In the genomic region with DNA sequence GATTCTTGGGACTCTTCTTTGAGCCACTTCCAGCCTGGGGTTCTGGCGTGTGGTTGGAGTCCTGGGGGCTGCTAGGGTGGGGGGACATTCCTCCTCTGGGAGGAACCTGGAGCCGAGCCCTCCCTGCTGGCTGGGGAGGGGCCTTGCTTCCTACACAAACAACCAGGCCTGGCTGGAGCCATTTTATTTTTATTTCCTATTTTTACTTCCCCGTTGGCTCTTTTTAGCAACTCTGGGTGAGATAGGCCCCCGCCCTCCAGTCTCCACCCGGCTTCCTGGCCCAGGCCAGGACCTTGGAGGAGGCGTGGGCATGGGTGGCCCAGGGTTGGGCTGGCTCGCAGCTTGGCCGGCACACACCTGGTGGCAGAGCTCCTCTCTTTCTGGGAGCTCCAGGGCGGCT, we compare ENCODE assay signal across 13 cellular contexts. TPM values are rescaled to one million over a fixed set of nuclear protein-coding genes. Genes with fewer than 3 reads are reported as not detected.
A peak's percentile ranks its signal among the peaks of the same experiment; 100 is the strongest.
DNase-seq lines count a peak whose midpoint lies in the region; ATAC-seq and TF ChIP-seq lines count a peak whose summit lies in the region.
"Had no signal": no experiment of that assay in that cellular context is flagged by ENCODE, and none has a peak within 500 bp of the region (broad histone marks: within the 10 kb centered on the region; RNA-seq: fewer than 3 reads in every experiment).

No MANE protein-coding gene starts in this region.

- intact Hi-C loops in esophagus squamous epithelium (cut with DNase I) = no loop called here
- intact Hi-C loops in activated T-helper 1 cell treated with anti-CD3 and anti-CD28 coated beads, Interleukin-12 subunit alpha, Interleukin-12 subunit beta, Interleukin-2, Interleukin-4 antibody, amounts not matched to agents 30 ng/mL and 10 ng/mL and 1 ng/mL, durations not matched to agents 14 hours and 24 hours and 36 hours (cut with micrococcal nuclease) = no loop called here

- H3K4me3 ChIP-seq in esophagus squamous epithelium (peak overlapping the region in 1 of 4 donors; percentile 13), neutrophil (ENCODE audit: low read depth in 1 of 2, low read length in 1 of 2) (peak overlapping the region; percentile 40 to 60)
- H3K4me3 ChIP-seq: A549, smooth muscle cell had no signal

- H3K9me3 ChIP-seq in esophagus squamous epithelium (no peaks in the 10 kb centered on the region), neutrophil (no peaks in the 10 kb centered on the region)
- H3K9me3 ChIP-seq: A549 had no signal

- H3K9me3 Mint-ChIP-seq in glutamatergic neuron (ENCODE audit: unreplicated experiment) (peaks cover 7% of the 10 kb centered on the region), type B pancreatic cell (no peaks in the 10 kb centered on the region)
- no peaks in the 10 kb centered on the region for H3K9me3 Mint-ChIP-seq in activated T-helper 1 cell treated with anti-CD3 and anti-CD28 coated beads, Interleukin-12 subunit alpha, Interleukin-12 subunit beta, Interleukin-2, Interleukin-4 antibody, amounts not matched to agents 30 ng/mL and 10 ng/mL and 1 ng/mL, durations not matched to agents 14 hours and 24 hours and 36 hours

- H3K27me3 Mint-ChIP-seq in glutamatergic neuron (ENCODE audit: unreplicated experiment) (peaks cover 13% of the 10 kb centered on the region), type B pancreatic cell (no peaks in the 10 kb centered on the region)
- peaks cover 4% of the 10 kb centered on the region for H3K27me3 Mint-ChIP-seq in activated T-helper 1 cell treated with anti-CD3 and anti-CD28 coated beads, Interleukin-12 subunit alpha, Interleukin-12 subunit beta, Interleukin-2, Interleukin-4 antibody, amounts not matched to agents 30 ng/mL and 10 ng/mL and 1 ng/mL, durations not matched to agents 14 hours and 24 hours and 36 hours (ENCODE audit: insufficient read depth)

- WGBS in esophagus squamous epithelium, 2 donors = 21 to 28% methylated on average over 3 of the region's 9 CpGs

- no peak for ATAC-seq in GM18867 (IDR thresholded peaks at IDR 0.05; ENCODE audit: unreplicated experiment)
- ATAC-seq: A549 had no signal

- H3K4me1 ChIP-seq in esophagus squamous epithelium (peaks cover 83 to 100% (median 98%) of the 10 kb centered on the region in 3 donors), neutrophil (ENCODE audit: control insufficient read depth in 1 of 2, insufficient read depth in 1 of 2, low read depth in 1 of 2, low read length in 1 of 2) (peaks cover 87 to 96% of the 10 kb centered on the region in 2 experiments)
- H3K4me1 ChIP-seq: A549 had no signal

- no peak for TF ChIP-seq POLR2A in esophagus squamous epithelium (IDR thresholded peaks at IDR 0.05)

- H3K27ac Mint-ChIP-seq in glutamatergic neuron (ENCODE audit: unreplicated experiment) (no peak overlapping the region), type B pancreatic cell (no peak overlapping the region)
- H3K27ac Mint-ChIP-seq in activated T-helper 1 cell treated with anti-CD3 and anti-CD28 coated beads, Interleukin-12 subunit alpha, Interleukin-12 subunit beta, Interleukin-2, Interleukin-4 antibody, amounts not matched to agents 30 ng/mL and 10 ng/mL and 1 ng/mL, durations not matched to agents 14 hours and 24 hours and 36 hours = no peak overlapping the region

- H3K4me3 Mint-ChIP-seq in glutamatergic neuron (ENCODE audit: unreplicated experiment) (no peak overlapping the region), type B pancreatic cell (no peak overlapping the region)
- H3K4me3 Mint-ChIP-seq in activated T-helper 1 cell treated with anti-CD3 and anti-CD28 coated beads, Interleukin-12 subunit alpha, Interleukin-12 subunit beta, Interleukin-2, Interleukin-4 antibody, amounts not matched to agents 30 ng/mL and 10 ng/mL and 1 ng/mL, durations not matched to agents 14 hours and 24 hours and 36 hours = no peak overlapping the region

- TF ChIP-seq CTCF in esophagus squamous epithelium (IDR thresholded peaks at IDR 0.05) = no peak
- TF ChIP-seq CTCF in neutrophil (IDR thresholded peaks at IDR 0.05) = peak; percentile 19
- TF ChIP-seq CTCF in glutamatergic neuron (IDR thresholded peaks at IDR 0.05; ENCODE audit: partially characterized antibody, unreplicated experiment) = no peak
- no peak for TF ChIP-seq CTCF in type B pancreatic cell (conservative IDR thresholded peaks at IDR 0.05)

- peaks cover 13% of the 10 kb centered on the region for H3K4me1 Mint-ChIP-seq in glutamatergic neuron (ENCODE audit: low read depth, unreplicated experiment)
- H3K4me1 Mint-ChIP-seq in activated T-helper 1 cell treated with anti-CD3 and anti-CD28 coated beads, Interleukin-12 subunit alpha, Interleukin-12 subunit beta, Interleukin-2, Interleukin-4 antibody, amounts not matched to agents 30 ng/mL and 10 ng/mL and 1 ng/mL, durations not matched to agents 14 hours and 24 hours and 36 hours (ENCODE audit: low read depth) = no peaks in the 10 kb centered on the region
- peaks cover 34% of the 10 kb centered on the region for H3K4me1 Mint-ChIP-seq in type B pancreatic cell (ENCODE audit: unreplicated experiment)

- no peaks in the 10 kb centered on the region for H3K27me3 ChIP-seq in esophagus squamous epithelium
- no peaks in the 10 kb centered on the region for H3K27me3 ChIP-seq in neutrophil

- peak overlapping the region; percentile 70 to 87 (median 85) for H3K27ac ChIP-seq in esophagus squamous epithelium
- peak overlapping the region; percentile 98 for H3K27ac ChIP-seq in neutrophil
- H3K27ac ChIP-seq: KMS-11 had no signal

- peak; percentile 33 to 40 for DNase-seq in AML-193 (lab: John Stamatoyannopoulos, UW)
- peak; percentile 70 for DNase-seq in SKM-1 (lab: John Stamatoyannopoulos, UW; ENCODE audit: unreplicated experiment)
- no peak for DNase-seq in esophagus squamous epithelium (lab: John Stamatoyannopoulos, UW)
- DNase-seq in glutamatergic neuron = no peak
- DNase-seq in activated T-helper 1 cell treated with anti-CD3 and anti-CD28 coated beads, Interleukin-12 subunit alpha, Interleukin-12 subunit beta, Interleukin-2, Interleukin-4 antibody, amounts not matched to agents 30 ng/mL and 10 ng/mL and 1 ng/mL, durations not matched to agents 14 hours and 24 hours and 36 hours (ENCODE audit: low spot score) = no peak
- DNase-seq in type B pancreatic cell (ENCODE audit: extremely low spot score, unreplicated experiment) = no peak
- DNase-seq: amniotic stem cell, NCI-H446 had no signal

- H3K36me3 Mint-ChIP-seq in glutamatergic neuron (ENCODE audit: unreplicated experiment) = no peaks in the 10 kb centered on the region
- H3K36me3 Mint-ChIP-seq in activated T-helper 1 cell treated with anti-CD3 and anti-CD28 coated beads, Interleukin-12 subunit alpha, Interleukin-12 subunit beta, Interleukin-2, Interleukin-4 antibody, amounts not matched to agents 30 ng/mL and 10 ng/mL and 1 ng/mL, durations not matched to agents 14 hours and 24 hours and 36 hours (ENCODE audit: low read depth) = no peaks in the 10 kb centered on the region
- no peaks in the 10 kb centered on the region for H3K36me3 Mint-ChIP-seq in type B pancreatic cell

- peaks cover 0 to 12% (median 0%) of the 10 kb centered on the region in 3 donors for H3K36me3 ChIP-seq in esophagus squamous epithelium
- peaks cover 4% of the 10 kb centered on the region for H3K36me3 ChIP-seq in neutrophil

RNA-seq across cellular contexts. Expression of a gene that starts 15.1 kb away (rescaled TPM):
- total RNA-seq in esophagus squamous epithelium (10 to 100 TPM; 41.8 to 83.1 (median 50.4) TPM), glutamatergic neuron (ENCODE audit: unreplicated experiment) (20.5 TPM), type B pancreatic cell (ENCODE audit: low replicate concordance) (66.9 and 127 TPM in 2 replicates)
- total RNA-seq in activated T-helper 1 cell treated with anti-CD3 and anti-CD28 coated beads, Interleukin-12 subunit alpha, Interleukin-12 subunit beta, Interleukin-2, Interleukin-4 antibody, amounts not matched to agents 30 ng/mL and 10 ng/mL and 1 ng/mL, durations not matched to agents 14 hours and 24 hours and 36 hours = 0.71 and 0.91 TPM in 2 replicates

Comparison
In these comparisons a context has a peak if more than half of its experiments do, and no peak if none do; other contexts are left out.
1. DNase-seq: peak in AML-193 (2 of 2) and SKM-1 (single experiment); none in esophagus squamous epithelium (single experiment), glutamatergic neuron (single experiment), activated T-helper 1 cell treated with anti-CD3 and anti-CD28 coated beads, Interleukin-12 subunit alpha, Interleukin-12 subunit beta, Interleukin-2, Interleukin-4 antibody, amounts not matched to agents 30 ng/mL and 10 ng/mL and 1 ng/mL, durations not matched to agents 14 hours and 24 hours and 36 hours (single experiment) and type B pancreatic cell (single experiment).
2. RNA of a gene that starts 15.1 kb away (total RNA-seq): 66.9 to 127 TPM in type B pancreatic cell, 41.8 to 83.1 TPM in esophagus squamous epithelium and 20.5 TPM in glutamatergic neuron (single experiment); 0.71 to 0.91 TPM in activated T-helper 1 cell treated with anti-CD3 and anti-CD28 coated beads, Interleukin-12 subunit alpha, Interleukin-12 subunit beta, Interleukin-2, Interleukin-4 antibody, amounts not matched to agents 30 ng/mL and 10 ng/mL and 1 ng/mL, durations not matched to agents 14 hours and 24 hours and 36 hours; every median in the first group is over 10 times any median in the second.